Comparison of ENCODE assay signal across 8 cellular contexts in genomic region chr5:180070726-180071417, GRCh38. TPM values are rescaled to one million over a fixed set of nuclear protein-coding genes. Genes with fewer than 3 reads are reported as not detected.
DNase-seq lines count a peak whose midpoint lies in the region; ATAC-seq and TF ChIP-seq lines count a peak whose summit lies in the region.

No MANE protein-coding gene starts in this region.

- no peak for TF ChIP-seq CTCF in activated CD8-positive, alpha-beta T cell treated with anti-CD3 and anti-CD28 coated beads for 36 hours (IDR thresholded peaks at IDR 0.05)
- TF ChIP-seq CTCF in fibroblast of mammary gland (conservative IDR thresholded peaks at IDR 0.05; ENCODE audit: control insufficient read depth, insufficient read depth, low read depth, low read length): no peak
- no peak for TF ChIP-seq CTCF in uterus (IDR thresholded peaks at IDR 0.05)

- H3K4me3 ChIP-seq in MG63 (peak overlapping the region; percentile 70), fibroblast of mammary gland (ENCODE audit: control insufficient read depth, low read depth, low read length) (peak overlapping the region; percentile 70), uterus (peak overlapping the region; percentile 56 to 62)

- CTCF ChIA-PET in activated CD8-positive, alpha-beta T cell treated with anti-CD3 and anti-CD28 coated beads for 36 hours (lab: Charles Lee): interaction anchor here (1.1 to 1.4 kb wide), 2 partner anchors 21 to 138 kb away, joined by 3 read pairs; partner anchors contain the start of gene RASGEF1C

- intact Hi-C loops in activated CD4-positive, alpha-beta T cell treated with anti-CD3 and anti-CD28 coated beads, Interleukin-2, amount 10 ng/mL, durations not matched to agents 24 days and 14 days (cut with micrococcal nuclease): loop anchor here (5.0 kb wide), 4 partner anchors 214 to 1444 kb away; partner anchors contain the start of genes CLK4, HNRNPH1 and MRNIP
- intact Hi-C loops in activated CD8-positive, alpha-beta T cell treated with anti-CD3 and anti-CD28 coated beads for 36 hours (cut with micrococcal nuclease): no loop called here
- intact Hi-C loops in uterus (cut with DNase I; ENCODE audit: low total_unique reads): no loop called here

- DNase-seq in activated CD4-positive, alpha-beta T cell treated with anti-CD3 and anti-CD28 coated beads, Interleukin-2, amount 10 ng/mL, durations not matched to agents 24 days and 14 days: peak; percentile 67
- no peak for DNase-seq in activated CD4-positive, alpha-beta T cell treated with anti-CD3 and anti-CD28 coated beads, Interleukin-2, amount 50 U/mL, for 4 hours
- DNase-seq in MG63 (peak; percentile 58), fibroblast of mammary gland (ENCODE audit: low read depth) (peak; percentile 53), myocyte (ENCODE audit: low read depth) (peak; percentile 49), uterus (peak in 1 of 2 donors; percentile 30)
- DNase-seq in activated CD8-positive, alpha-beta T cell treated with anti-CD3 and anti-CD28 coated beads for 36 hours: peak; percentile 7

- peak overlapping the region; percentile 9 for H3K27ac Mint-ChIP-seq in activated CD4-positive, alpha-beta T cell treated with anti-CD3 and anti-CD28 coated beads, Interleukin-2, amount 10 ng/mL, durations not matched to agents 24 days and 14 days
- peak overlapping the region; percentile 57 for H3K27ac Mint-ChIP-seq in activated CD8-positive, alpha-beta T cell treated with anti-CD3 and anti-CD28 coated beads for 36 hours

- H3K36me3 ChIP-seq in MG63: no peaks in the 10 kb centered on the region
- no peaks in the 10 kb centered on the region for H3K36me3 ChIP-seq in uterus

- no peak for TF ChIP-seq POLR2A in uterus (IDR thresholded peaks at IDR 0.05)

- no peaks in the 10 kb centered on the region for H3K4me1 ChIP-seq in uterus

- peaks cover 9% of the 10 kb centered on the region for H3K4me1 Mint-ChIP-seq in activated CD4-positive, alpha-beta T cell treated with anti-CD3 and anti-CD28 coated beads, Interleukin-2, amount 10 ng/mL, durations not matched to agents 24 days and 14 days
- H3K4me1 Mint-ChIP-seq in activated CD8-positive, alpha-beta T cell treated with anti-CD3 and anti-CD28 coated beads for 36 hours (ENCODE audit: low read depth): peaks cover 32% of the 10 kb centered on the region

- no peaks in the 10 kb centered on the region for H3K27me3 ChIP-seq in MG63
- H3K27me3 ChIP-seq in uterus: no peaks in the 10 kb centered on the region

- peaks cover 8% of the 10 kb centered on the region for H3K9me3 ChIP-seq in MG63
- no peaks in the 10 kb centered on the region for H3K9me3 ChIP-seq in uterus

- peaks cover 4% of the 10 kb centered on the region for H3K9me3 Mint-ChIP-seq in activated CD4-positive, alpha-beta T cell treated with anti-CD3 and anti-CD28 coated beads, Interleukin-2, amount 10 ng/mL, durations not matched to agents 24 days and 14 days
- peaks cover 4% of the 10 kb centered on the region for H3K9me3 Mint-ChIP-seq in activated CD8-positive, alpha-beta T cell treated with anti-CD3 and anti-CD28 coated beads for 36 hours

- peak overlapping the region; percentile 77 for H3K4me3 Mint-ChIP-seq in activated CD4-positive, alpha-beta T cell treated with anti-CD3 and anti-CD28 coated beads, Interleukin-2, amount 10 ng/mL, durations not matched to agents 24 days and 14 days
- peak overlapping the region; percentile 83 for H3K4me3 Mint-ChIP-seq in activated CD8-positive, alpha-beta T cell treated with anti-CD3 and anti-CD28 coated beads for 36 hours

- H3K27ac ChIP-seq in uterus: peak overlapping the region; percentile 94 to 95

- peak; percentile 3 for ATAC-seq in activated CD8-positive, alpha-beta T cell treated with anti-CD3 and anti-CD28 coated beads for 36 hours
- ATAC-seq in GM21737 (IDR thresholded peaks at IDR 0.05; ENCODE audit: unreplicated experiment): no peak

- POLR2A ChIA-PET in activated CD8-positive, alpha-beta T cell treated with anti-CD3 and anti-CD28 coated beads for 36 hours (lab: Charles Lee): interaction anchor here (1.0 kb wide), 1 partner anchor 392 kb away, joined by 5 read pairs; no protein-coding TSS in a partner anchor

- H3K27me3 Mint-ChIP-seq in activated CD4-positive, alpha-beta T cell treated with anti-CD3 and anti-CD28 coated beads, Interleukin-2, amount 10 ng/mL, durations not matched to agents 24 days and 14 days: peaks cover 41% of the 10 kb centered on the region
- no peaks in the 10 kb centered on the region for H3K27me3 Mint-ChIP-seq in activated CD8-positive, alpha-beta T cell treated with anti-CD3 and anti-CD28 coated beads for 36 hours

- H3K36me3 Mint-ChIP-seq in activated CD4-positive, alpha-beta T cell treated with anti-CD3 and anti-CD28 coated beads, Interleukin-2, amount 10 ng/mL, durations not matched to agents 24 days and 14 days (ENCODE audit: low read depth): peaks cover 2% of the 10 kb centered on the region
- peaks cover 1% of the 10 kb centered on the region for H3K36me3 Mint-ChIP-seq in activated CD8-positive, alpha-beta T cell treated with anti-CD3 and anti-CD28 coated beads for 36 hours (ENCODE audit: low read depth)

RNA-seq across cellular contexts. Expression of gene RNF130, which starts 0.7 kb away (rescaled TPM):
- 7.3 and 8.9 TPM in 2 replicates for total RNA-seq in activated CD4-positive, alpha-beta T cell treated with anti-CD3 and anti-CD28 coated beads, Interleukin-2, amount 10 ng/mL, durations not matched to agents 24 days and 14 days
- total RNA-seq in MG63 (2014; rRNA removed; shearing (Covaris generic); ENCODE audit: low replicate concordance): 92.1 and 92.7 TPM in 2 replicates
- 10 to 100 TPM; 10.1 to 10.6 TPM for total RNA-seq in activated CD8-positive, alpha-beta T cell treated with anti-CD3 and anti-CD28 coated beads for 36 hours
- total RNA-seq in myocyte (32.4 and 36.8 TPM in 2 replicates), uterus (100 to 1,000 TPM in 1 of 4 donors, 10 to 100 TPM in 3; 53.8 to 119 (median 85.8) TPM)
- 23.6 TPM for polyA plus RNA-seq in myocyte (2012)

Comparison
In these comparisons a context has a peak if more than half of its experiments do, and no peak if none do; other contexts are left out.
1. DNase-seq: peak in activated CD4-positive, alpha-beta T cell treated with anti-CD3 and anti-CD28 coated beads, Interleukin-2, amount 10 ng/mL, durations not matched to agents 24 days and 14 days (single experiment), MG63 (single experiment), activated CD8-positive, alpha-beta T cell treated with anti-CD3 and anti-CD28 coated beads for 36 hours (single experiment), fibroblast of mammary gland (single experiment) and myocyte (single experiment); none in activated CD4-positive, alpha-beta T cell treated with anti-CD3 and anti-CD28 coated beads, Interleukin-2, amount 50 U/mL, for 4 hours (0 of 2).
2. Peak in every context shown above with its lines, with median percentiles within 50 percentile points of each other: H3K4me3 ChIP-seq.